8 cellular contexts compared by ENCODE assay signal in genomic region chr7:39733881-39734571, GRCh38.
DNase-seq lines count a peak whose midpoint lies in the region; ATAC-seq, FAIRE-seq and TF ChIP-seq lines count a peak whose summit lies in the region.

No MANE protein-coding gene starts in this region.

- H3K27me3 Mint-ChIP-seq in activated naive CD8-positive, alpha-beta T cell = no peaks in the 10 kb centered on the region

- no peak overlapping the region for H3K4me3 ChIP-seq in KMS-11 (IDR thresholded peaks at IDR 0.05; ENCODE audit: insufficient read depth, low read depth, low read length)
- H3K4me3 ChIP-seq in iPS DF 6.9 (ENCODE audit: low read length) = peak overlapping the region; percentile 9; the same call in 1 of the 2 replicates
- peak overlapping the region; percentile 48 to 74 for H3K4me3 ChIP-seq in small intestine (ENCODE audit: low read depth in 1 of 2, low read length in 2 of 2)

- no peaks in the 10 kb centered on the region for H3K9me3 ChIP-seq in iPS DF 6.9 (ENCODE audit: control insufficient read depth, insufficient read depth, low read length)
- H3K9me3 ChIP-seq in small intestine (ENCODE audit: control insufficient read depth, low read depth) = no peaks in the 10 kb centered on the region

- peaks cover 28% of the 10 kb centered on the region for H3K4me1 ChIP-seq in KMS-11 (ENCODE audit: low read depth, poor library complexity, severe bottlenecking)
- H3K4me1 ChIP-seq in iPS DF 6.9 (ENCODE audit: control insufficient read depth, insufficient read depth, low read length) = peaks cover 3% of the 10 kb centered on the region; the same call in 1 of the 2 replicates
- H3K4me1 ChIP-seq in small intestine (ENCODE audit: control insufficient read depth in 2 of 2, insufficient read depth in 1 of 2, low read depth in 1 of 2, low read length in 1 of 2) = peaks cover 4 to 7% of the 10 kb centered on the region in 2 donors

- H3K27me3 ChIP-seq in KMS-11 (ENCODE audit: insufficient read depth, low read depth) (no peaks in the 10 kb centered on the region), iPS DF 6.9 (ENCODE audit: control insufficient read depth, insufficient read depth, low read length) (no peaks in the 10 kb centered on the region), small intestine (ENCODE audit: control insufficient read depth in 2 of 2, insufficient read depth in 2 of 2, low read length in 2 of 2) (no peaks in the 10 kb centered on the region)

- H2AFZ ChIP-seq in KMS-11 (ENCODE audit: low read depth) = peak overlapping the region; percentile 84

- no peaks in the 10 kb centered on the region for H3K36me3 ChIP-seq in KMS-11 (ENCODE audit: insufficient read depth)
- no peaks in the 10 kb centered on the region for H3K36me3 ChIP-seq in iPS DF 6.9 (ENCODE audit: control insufficient read depth, insufficient read depth, low read length)
- H3K36me3 ChIP-seq in small intestine (ENCODE audit: control insufficient read depth in 2 of 2, insufficient read depth in 2 of 2, low read length in 2 of 2) = no peaks in the 10 kb centered on the region

- no peak for TF ChIP-seq CTCF in KMS-11 (conservative IDR thresholded peaks at IDR 0.05; ENCODE audit: low read depth, low read length)

- H3K9ac ChIP-seq in KMS-11 = peak overlapping the region; percentile 52

- H4K20me1 ChIP-seq in KMS-11 (ENCODE audit: insufficient read depth) = no peaks in the 10 kb centered on the region

- H3K4me3 Mint-ChIP-seq in activated naive CD8-positive, alpha-beta T cell = peak overlapping the region; percentile 89

- peaks cover 40% of the 10 kb centered on the region for H3K4me1 Mint-ChIP-seq in activated naive CD8-positive, alpha-beta T cell (ENCODE audit: low read depth)

- H3K27ac Mint-ChIP-seq in activated naive CD8-positive, alpha-beta T cell = peak overlapping the region; percentile 91

- H3K9me3 Mint-ChIP-seq in activated naive CD8-positive, alpha-beta T cell (ENCODE audit: low read depth) = no peaks in the 10 kb centered on the region

- FAIRE-seq in small intestine (lab: Jason Lieb, UNC) = no peak

- WGBS in iPS DF 6.9 (ENCODE audit: insufficient coverage, insufficient read length) = no CpG with 5 or more reads among the region's 8 CpGs
- 9 to 22% (median 14%) methylated on average over 8 of the region's 8 CpGs for WGBS in small intestine, 3 donors

- H3K4me2 ChIP-seq in KMS-11 = peak overlapping the region; percentile 83

- DNase-seq in SKM-1 treated with dmso at 0.1 percent for 144 hours (lab: John Stamatoyannopoulos, UW; ENCODE audit: unreplicated experiment) = peak; percentile 21
- no peak for DNase-seq in SKM-1 (lab: John Stamatoyannopoulos, UW; ENCODE audit: unreplicated experiment)
- no peak for DNase-seq in iPS DF 6.9 (ENCODE audit: low read depth, low spot score)
- DNase-seq in small intestine = peak; percentile 38
- DNase-seq in T1000 (lab: John Stamatoyannopoulos, UW) = no peak

- H3K36me3 Mint-ChIP-seq in activated naive CD8-positive, alpha-beta T cell = no peaks in the 10 kb centered on the region

- ATAC-seq in GM19452 (IDR thresholded peaks at IDR 0.05; ENCODE audit: unreplicated experiment) = no peak

- peaks cover 10% of the 10 kb centered on the region for H3K79me2 ChIP-seq in KMS-11 (ENCODE audit: insufficient read depth, low read depth)

- H3K27ac ChIP-seq in KMS-11 (peak overlapping the region; percentile 7), iPS DF 6.9 (ENCODE audit: low read length) (no peak overlapping the region), small intestine (ENCODE audit: low read depth in 1 of 2, low read length in 1 of 2) (peak overlapping the region in 1 of 2 donors; percentile 93)

Comparison
In these comparisons a context has a peak if more than half of its experiments do, and no peak if none do; other contexts are left out.
1. DNase-seq: peak in SKM-1 treated with dmso at 0.1 percent for 144 hours (single experiment) and small intestine (single experiment); none in SKM-1 (single experiment), iPS DF 6.9 (single experiment) and T1000 (single experiment).